In genomic region chr7:20459411-20459810, GRCh38 we compare ENCODE assay signal across 5 cellular contexts.
"Had no signal": no experiment of that assay in that cellular context is flagged by ENCODE, and none has a peak within 500 bp of the region (broad histone marks: within the 10 kb centered on the region; RNA-seq: fewer than 3 reads in every experiment).

No MANE protein-coding gene starts in this region.

- H3K27ac ChIP-seq: GM23248 had no signal

- H3K4me3 ChIP-seq: GM23248 had no signal

- DNase-seq: GM23248, GOT3, H9, HCEC 1CT, IMR-90 had no signal
